In genomic region chrX:2610246-2611170, GRCh38 we compare ENCODE assay signal across 8 cellular contexts.
DNase-seq lines count a peak whose midpoint lies in the region; ATAC-seq and TF ChIP-seq lines count a peak whose summit lies in the region.

No MANE protein-coding gene starts in this region.

- H3K9me3 ChIP-seq in BLaER1 (no peaks in the 10 kb centered on the region), KOPT-K1 (ENCODE audit: insufficient read depth, low read length, poor library complexity, severe bottlenecking) (no peaks in the 10 kb centered on the region)

- H3K4me3 ChIP-seq in BLaER1 (peak overlapping the region; percentile 86), coronary artery (peak overlapping the region; percentile 79)

- H3K36me3 ChIP-seq in BLaER1 (peaks cover 32% of the 10 kb centered on the region), KOPT-K1 (ENCODE audit: insufficient read depth, low read length) (peaks cover 41% of the 10 kb centered on the region)

- H3K4me1 ChIP-seq in BLaER1: peaks cover 61% of the 10 kb centered on the region

- intact Hi-C loops in natural killer cell (cut with micrococcal nuclease): no loop called here

- H3K9ac ChIP-seq in BLaER1: peak overlapping the region; percentile 83

- CTCF ChIA-PET in RWPE1 (lab: Yijun Ruan, JAX): no interaction called here

- DNase-seq in coronary artery (ENCODE audit: low spot score) (no peak), natural killer cell (no peak), NCI-H128 (lab: John Stamatoyannopoulos, UW; ENCODE audit: unreplicated experiment) (no peak), nucleus accumbens (lab: John Stamatoyannopoulos, UW) (no peak), RWPE1 (ENCODE audit: low spot score) (no peak)

- no peaks in the 10 kb centered on the region for H3K27me3 ChIP-seq in BLaER1

- H3K9me3 Mint-ChIP-seq in natural killer cell: no peaks in the 10 kb centered on the region

- no peak for ATAC-seq in natural killer cell
- no peak for ATAC-seq in activated CD4-positive, CD25-positive, alpha-beta regulatory T cell treated with anti-CD3 and anti-CD28 coated beads, Interleukin-2, amount 50 U/mL, for 24 hours

- POLR2A ChIA-PET in RWPE1 (lab: Yijun Ruan, JAX; ENCODE audit: low non-redundant PET): no interaction called here

- H3K27ac ChIP-seq in BLaER1: peak overlapping the region; percentile 73; the same call in 1 of the 2 replicates
- H3K27ac ChIP-seq in KOPT-K1 (ENCODE audit: low read depth, low read length, poor library complexity, severe bottlenecking): peak overlapping the region; percentile 95
- no peak overlapping the region for H3K27ac ChIP-seq in coronary artery
- H3K27ac ChIP-seq in RWPE1: no peak overlapping the region

- H3K4me1 Mint-ChIP-seq in natural killer cell: peaks cover 42 to 43% of the 10 kb centered on the region in 2 donors

- H3K27me3 Mint-ChIP-seq in natural killer cell (ENCODE audit: low read depth in 2 of 2): no peaks in the 10 kb centered on the region

- peaks cover 25% of the 10 kb centered on the region for H3K36me3 Mint-ChIP-seq in natural killer cell

- H3K4me2 ChIP-seq in BLaER1: peak overlapping the region; percentile 93

- H4K20me1 ChIP-seq in BLaER1: no peaks in the 10 kb centered on the region

- TF ChIP-seq CTCF in coronary artery (IDR thresholded peaks at IDR 0.05) (peak; percentile 51), natural killer cell (IDR thresholded peaks at IDR 0.05) (no peak), RWPE1 (conservative IDR thresholded peaks at IDR 0.05; ENCODE audit: low read depth) (no peak)

- peak overlapping the region; percentile 94 for H3K4me3 Mint-ChIP-seq in natural killer cell

- H3K27ac Mint-ChIP-seq in natural killer cell: peak overlapping the region; percentile 29 to 37

Comparison
In these comparisons a context has a peak if more than half of its experiments do, and no peak if none do; other contexts are left out.
1. H3K27ac ChIP-seq: peak in BLaER1 (single experiment) and KOPT-K1 (single experiment); none in coronary artery (0 of 2) and RWPE1 (single experiment).